In the genomic region with DNA sequence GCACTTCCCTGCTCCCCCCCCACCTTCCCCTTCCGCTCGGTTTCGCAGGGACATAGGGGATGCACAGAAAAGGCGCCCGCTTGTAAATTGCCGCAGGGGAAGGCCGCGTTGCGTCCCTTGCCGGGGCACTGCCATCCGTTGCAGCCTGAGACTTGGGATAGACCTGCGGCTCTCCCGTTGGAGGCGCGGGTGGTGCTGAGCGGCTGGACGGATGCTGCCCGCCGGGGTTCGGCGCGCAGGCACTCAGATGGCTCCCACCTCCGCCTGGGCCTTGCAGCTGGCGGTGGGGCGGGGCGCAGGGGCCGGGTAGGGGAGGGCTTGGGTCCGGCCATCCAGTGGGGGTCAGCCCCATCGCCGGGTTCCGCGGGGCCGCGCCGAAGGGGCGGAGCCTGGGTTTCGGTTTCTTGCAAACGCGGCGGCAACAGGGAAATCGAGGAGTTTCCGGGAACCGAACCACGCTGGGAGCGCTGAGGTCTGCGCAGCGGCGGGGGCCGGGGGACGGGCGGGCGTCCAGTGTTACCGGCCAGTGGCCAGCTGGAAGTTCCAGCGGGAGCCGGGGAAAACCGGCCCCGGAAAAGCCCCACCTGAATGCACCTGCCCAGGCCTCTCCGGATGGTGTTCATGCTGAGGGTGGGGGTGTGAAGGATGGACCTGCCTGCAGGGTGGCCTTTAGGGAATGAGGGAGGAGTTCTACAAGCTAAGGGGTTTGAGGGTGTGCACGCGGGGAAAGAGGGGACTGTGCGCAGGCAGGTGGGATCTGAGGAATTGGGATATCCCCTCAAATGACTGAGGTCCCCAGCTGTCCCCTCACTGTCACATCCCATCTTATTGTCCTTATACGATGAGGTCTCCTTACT, we compare ENCODE assay signal across 8 cellular contexts. TPM values are rescaled to one million over a fixed set of nuclear protein-coding genes. Genes with fewer than 3 reads are reported as not detected.
DNase-seq lines count a peak whose midpoint lies in the region; ATAC-seq and TF ChIP-seq lines count a peak whose summit lies in the region.

No MANE protein-coding gene starts in this region.

- peaks cover 64% of the 10 kb centered on the region for H3K4me1 Mint-ChIP-seq in T-helper 1 cell treated with Interleukin-12 subunit alpha and Interleukin-12 subunit beta and Interleukin-4 antibody, amounts not matched to agents 30 μg/mL and 1 μg/mL, for 36 hours (ENCODE audit: low read depth)

- DNase-seq in T47D (ENCODE audit: low read depth in 1 of 2, low spot score in 1 of 2): peak; percentile 77 to 91
- peak; percentile 96 for DNase-seq in sciatic nerve (ENCODE audit: low spot score)
- no peak for DNase-seq in HPDE6-E6E7 (ENCODE audit: extremely low spot score)

- in situ Hi-C loops in T47D (cut with HindIII; ENCODE audit: low pct_unique_long_range_greater_than_20kb, low sequenced_read_pairs): no loop called here

- H3K4me1 ChIP-seq in ES-I3 (ENCODE audit: insufficient read depth, low read length): peaks cover 10% of the 10 kb centered on the region
- peaks cover 7% of the 10 kb centered on the region for H3K4me1 ChIP-seq in iPS-18a (ENCODE audit: control insufficient read depth, low read depth, low read length)

- peak overlapping the region; percentile 99 for H3K27ac Mint-ChIP-seq in T-helper 1 cell treated with Interleukin-12 subunit alpha and Interleukin-12 subunit beta and Interleukin-4 antibody, amounts not matched to agents 30 μg/mL and 1 μg/mL, for 36 hours

- H3K9me3 Mint-ChIP-seq in T-helper 1 cell treated with Interleukin-12 subunit alpha and Interleukin-12 subunit beta and Interleukin-4 antibody, amounts not matched to agents 30 μg/mL and 1 μg/mL, for 36 hours: no peaks in the 10 kb centered on the region

- no peak for TF ChIP-seq EP300 in Ishikawa (IDR thresholded peaks at IDR 0.05; ENCODE audit: borderline replicate concordance)

- H3K27ac ChIP-seq in iPS-18a (ENCODE audit: low read length): no peak overlapping the region

- H3K9ac ChIP-seq in ES-I3 (ENCODE audit: low read depth, low read length) (peak overlapping the region; percentile 96), iPS-18a (ENCODE audit: low read length) (peak overlapping the region; percentile 44)

- ATAC-seq in GM21528 (IDR thresholded peaks at IDR 0.05; ENCODE audit: low FRiP score, unreplicated experiment): peak; percentile 54
- peak; percentile 80 for ATAC-seq in sciatic nerve

- H3K36me3 ChIP-seq in ES-I3 (ENCODE audit: insufficient read depth, low read length) (no peaks in the 10 kb centered on the region), iPS-18a (ENCODE audit: control insufficient read depth, low read depth, low read length) (no peaks in the 10 kb centered on the region)

- TF ChIP-seq RAD21 in Ishikawa (IDR thresholded peaks at IDR 0.05; ENCODE audit: low read depth): no peak

- peaks cover 23% of the 10 kb centered on the region for H3K27me3 ChIP-seq in iPS-18a (ENCODE audit: control insufficient read depth, insufficient read depth, low read length)

- no peaks in the 10 kb centered on the region for H3K27me3 Mint-ChIP-seq in T-helper 1 cell treated with Interleukin-12 subunit alpha and Interleukin-12 subunit beta and Interleukin-4 antibody, amounts not matched to agents 30 μg/mL and 1 μg/mL, for 36 hours (ENCODE audit: low read depth)

- peak overlapping the region; percentile 95 for H3K4me3 Mint-ChIP-seq in T-helper 1 cell treated with Interleukin-12 subunit alpha and Interleukin-12 subunit beta and Interleukin-4 antibody, amounts not matched to agents 30 μg/mL and 1 μg/mL, for 36 hours

- H3K4me3 ChIP-seq in iPS-18a (ENCODE audit: low read length): peak overlapping the region; percentile 86

- peaks cover 3% of the 10 kb centered on the region for H3K36me3 Mint-ChIP-seq in T-helper 1 cell treated with Interleukin-12 subunit alpha and Interleukin-12 subunit beta and Interleukin-4 antibody, amounts not matched to agents 30 μg/mL and 1 μg/mL, for 36 hours (ENCODE audit: low read depth)

- H3K9me3 ChIP-seq in ES-I3 (ENCODE audit: control insufficient read depth, insufficient read depth, low read length) (no peaks in the 10 kb centered on the region), iPS-18a (ENCODE audit: control insufficient read depth, low read depth, low read length) (no peaks in the 10 kb centered on the region)

- intact Hi-C loops in sciatic nerve (cut with DNase I): no loop called here

TF ChIP-seq in Ishikawa, 13 proteins besides CTCF, POLR2A, EP300 and RAD21:
- TF ChIP-seq TEAD4 (IDR thresholded peaks at IDR 0.05) (no peak; the same call in 1 of the 2 replicates), REST (IDR thresholded peaks at IDR 0.05; ENCODE audit: low read depth) (0 out of 2 replicates have a peak, but pooled peaks have one; percentile 10), TAF1 (IDR thresholded peaks at IDR 0.05; ENCODE audit: low read depth) (peak; percentile 53), TCF12 (IDR thresholded peaks at IDR 0.05; ENCODE audit: low read depth) (peak; percentile 9; the same call in 1 of the 2 replicates), MAX (IDR thresholded peaks at IDR 0.05) (peak; percentile 40), EGR1 (IDR thresholded peaks at IDR 0.05) (0 out of 2 replicates have a peak, but pooled peaks have one; percentile 14), USF1 (IDR thresholded peaks at IDR 0.05) (no peak), YY1 (IDR thresholded peaks at IDR 0.05; ENCODE audit: low read depth) (0 out of 2 replicates have a peak, but pooled peaks have one; percentile 8)

RNA-seq across cellular contexts. Expression of gene IRF1, which starts 6.3 kb away (rescaled TPM):
- 52.2 TPM for total RNA-seq in sciatic nerve

RNA-seq across cellular contexts. Expression of gene IL5, which starts 46.5 kb away (rescaled TPM):
- not detected for total RNA-seq in sciatic nerve

RNA-seq across cellular contexts. Expression of gene RAD50, which starts 59.9 kb away (rescaled TPM):
- total RNA-seq in sciatic nerve: 31.5 TPM
